34 cellular contexts compared by ENCODE assay signal in the genomic region with DNA sequence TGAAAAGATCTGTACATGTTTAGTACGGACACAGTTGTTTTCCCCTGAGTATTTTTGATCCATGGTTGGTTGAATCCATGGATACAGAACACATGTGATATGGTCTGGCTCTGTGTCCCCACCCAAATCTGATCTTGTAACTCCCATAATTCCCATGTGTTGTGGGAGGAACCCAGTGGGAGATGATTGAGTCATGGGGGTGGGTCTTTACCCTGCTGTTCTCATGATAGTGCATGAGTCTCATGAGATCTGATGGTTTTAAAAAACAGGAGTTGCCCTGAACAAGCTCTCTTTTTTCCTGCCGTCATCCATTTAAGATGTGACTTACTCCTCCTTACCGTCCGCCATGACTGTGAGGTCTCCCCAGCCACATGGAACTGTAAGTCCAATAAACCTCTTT.
"Had no signal": no experiment of that assay in that cellular context is flagged by ENCODE, and none has a peak within 500 bp of the region (broad histone marks: within the 10 kb centered on the region; RNA-seq: fewer than 3 reads in every experiment).

No MANE protein-coding gene starts in this region.

- H3K36me3 ChIP-seq: MG63 had no signal

- H3K27me3 ChIP-seq: MG63 had no signal

- H3K4me3 ChIP-seq: MG63 had no signal

- DNase-seq: Karpas-422, Kasumi-1, MG63, MM.1S, MV-4-11, NCI-H1048, NCI-H1092, NCI-H1092 treated with DMSO at 0.1 percent for 48 hours, NCI-H1105, NCI-H1105 treated with DMSO at 0.1 percent for 48 hours, NCI-H1417, NCI-H1417 treated with DMSO at 0.1 percent for 48 hours, NCI-H1436, NCI-H1436 treated with DMSO at 0.1 percent for 48 hours, NCI-H146, NCI-H1694, NCI-H1694 treated with DMSO at 0.1 percent for 48 hours, NCI-H187, NCI-H187 treated with DMSO at 0.1 percent for 48 hours, NCI-H1930, NCI-H2029, NCI-H2029 treated with DMSO at 0.1 percent for 48 hours, NCI-H2081, NCI-H2081 treated with DMSO at 0.1 percent for 48 hours, NCI-H2107, NCI-H2171, NCI-H2171 treated with DMSO at 0.1 percent for 48 hours, NCI-H2227 treated with DMSO at 0.1 percent for 48 hours, NCI-H226, NCI-H345, NCI-H446, NCI-H446 treated with DMSO at 0.1 percent for 48 hours, NCI-H510A, NCI-H510A treated with DMSO at 0.1 percent for 48 hours had no signal

- H3K9me3 ChIP-seq: MG63 had no signal
